ENCODE assay signal across 15 cellular contexts in genomic region chr16:23110257-23110899, GRCh38.
DNase-seq lines count a peak whose midpoint lies in the region; ATAC-seq and TF ChIP-seq lines count a peak whose summit lies in the region.
"Had no signal": no experiment of that assay in that cellular context is flagged by ENCODE, and none has a peak within 500 bp of the region (broad histone marks: within the 10 kb centered on the region; RNA-seq: fewer than 3 reads in every experiment).

No MANE protein-coding gene starts in this region.

- DNase-seq in NCI-H2171 treated with DMSO at 0.1 percent for 48 hours (lab: John Stamatoyannopoulos, UW) = peak; percentile 33
- no peak for DNase-seq in NCI-H2171 (lab: John Stamatoyannopoulos, UW)
- DNase-seq in NCI-H226 = peak; percentile 5
- DNase-seq in epithelial cell of prostate (ENCODE audit: low read depth, low spot score) = no peak
- peak; percentile 43 for DNase-seq in kidney tubule cell (ENCODE audit: low spot score)
- DNase-seq in NCI-H1417 treated with DMSO at 0.1 percent for 48 hours (lab: John Stamatoyannopoulos, UW) = no peak
- DNase-seq in SHP77 treated with DMSO at 0.1 percent for 48 hours (lab: John Stamatoyannopoulos, UW) = no peak
- DNase-seq: 8988T, AML-193, DMS53, GF-D8 had no signal

- no peak for ATAC-seq in SK-N-SH treated with all-trans-retinoic acid at 6 μM for 48 hours
- ATAC-seq: HCT116 had no signal

- peak overlapping the region; percentile 72 for H3K27ac ChIP-seq in epithelial cell of prostate
- H3K27ac ChIP-seq: BLaER1, HL-60 had no signal

TF ChIP-seq in SK-N-SH treated with all-trans-retinoic acid at 6 μM for 48 hours, 23 proteins besides CTCF, POLR2A, EP300 and RAD21:
- no peak for TF ChIP-seq ESRRG (CRISPR knock-in tag; IDR thresholded peaks at IDR 0.05)
- TF ChIP-seq, protein P1, sequence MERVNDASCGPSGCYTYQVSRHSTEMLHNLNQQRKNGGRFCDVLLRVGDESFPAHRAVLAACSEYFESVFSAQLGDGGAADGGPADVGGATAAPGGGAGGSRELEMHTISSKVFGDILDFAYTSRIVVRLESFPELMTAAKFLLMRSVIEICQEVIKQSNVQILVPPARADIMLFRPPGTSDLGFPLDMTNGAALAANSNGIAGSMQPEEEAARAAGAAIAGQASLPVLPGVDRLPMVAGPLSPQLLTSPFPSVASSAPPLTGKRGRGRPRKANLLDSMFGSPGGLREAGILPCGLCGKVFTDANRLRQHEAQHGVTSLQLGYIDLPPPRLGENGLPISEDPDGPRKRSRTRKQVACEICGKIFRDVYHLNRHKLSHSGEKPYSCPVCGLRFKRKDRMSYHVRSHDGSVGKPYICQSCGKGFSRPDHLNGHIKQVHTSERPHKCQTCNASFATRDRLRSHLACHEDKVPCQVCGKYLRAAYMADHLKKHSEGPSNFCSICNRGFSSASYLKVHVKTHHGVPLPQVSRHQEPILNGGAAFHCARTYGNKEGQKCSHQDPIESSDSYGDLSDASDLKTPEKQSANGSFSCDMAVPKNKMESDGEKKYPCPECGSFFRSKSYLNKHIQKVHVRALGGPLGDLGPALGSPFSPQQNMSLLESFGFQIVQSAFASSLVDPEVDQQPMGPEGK (CRISPR knock-in tag; IDR thresholded peaks at IDR 0.05; ENCODE audit: borderline replicate concordance) = no peak
- no peak for TF ChIP-seq ZFP30 (CRISPR knock-in tag; IDR thresholded peaks at IDR 0.05)
- TF ChIP-seq ARNTL (CRISPR knock-in tag; IDR thresholded peaks at IDR 0.05; ENCODE audit: borderline replicate concordance, low read depth) = no peak
- TF ChIP-seq ZNF8 (CRISPR knock-in tag; IDR thresholded peaks at IDR 0.05) = no peak
- TF ChIP-seq, protein P2, sequence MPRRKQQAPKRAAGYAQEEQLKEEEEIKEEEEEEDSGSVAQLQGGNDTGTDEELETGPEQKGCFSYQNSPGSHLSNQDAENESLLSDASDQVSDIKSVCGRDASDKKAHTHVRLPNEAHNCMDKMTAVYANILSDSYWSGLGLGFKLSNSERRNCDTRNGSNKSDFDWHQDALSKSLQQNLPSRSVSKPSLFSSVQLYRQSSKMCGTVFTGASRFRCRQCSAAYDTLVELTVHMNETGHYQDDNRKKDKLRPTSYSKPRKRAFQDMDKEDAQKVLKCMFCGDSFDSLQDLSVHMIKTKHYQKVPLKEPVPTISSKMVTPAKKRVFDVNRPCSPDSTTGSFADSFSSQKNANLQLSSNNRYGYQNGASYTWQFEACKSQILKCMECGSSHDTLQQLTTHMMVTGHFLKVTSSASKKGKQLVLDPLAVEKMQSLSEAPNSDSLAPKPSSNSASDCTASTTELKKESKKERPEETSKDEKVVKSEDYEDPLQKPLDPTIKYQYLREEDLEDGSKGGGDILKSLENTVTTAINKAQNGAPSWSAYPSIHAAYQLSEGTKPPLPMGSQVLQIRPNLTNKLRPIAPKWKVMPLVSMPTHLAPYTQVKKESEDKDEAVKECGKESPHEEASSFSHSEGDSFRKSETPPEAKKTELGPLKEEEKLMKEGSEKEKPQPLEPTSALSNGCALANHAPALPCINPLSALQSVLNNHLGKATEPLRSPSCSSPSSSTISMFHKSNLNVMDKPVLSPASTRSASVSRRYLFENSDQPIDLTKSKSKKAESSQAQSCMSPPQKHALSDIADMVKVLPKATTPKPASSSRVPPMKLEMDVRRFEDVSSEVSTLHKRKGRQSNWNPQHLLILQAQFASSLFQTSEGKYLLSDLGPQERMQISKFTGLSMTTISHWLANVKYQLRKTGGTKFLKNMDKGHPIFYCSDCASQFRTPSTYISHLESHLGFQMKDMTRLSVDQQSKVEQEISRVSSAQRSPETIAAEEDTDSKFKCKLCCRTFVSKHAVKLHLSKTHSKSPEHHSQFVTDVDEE (CRISPR knock-in tag; IDR thresholded peaks at IDR 0.05) = no peak
- TF ChIP-seq, protein P3, sequence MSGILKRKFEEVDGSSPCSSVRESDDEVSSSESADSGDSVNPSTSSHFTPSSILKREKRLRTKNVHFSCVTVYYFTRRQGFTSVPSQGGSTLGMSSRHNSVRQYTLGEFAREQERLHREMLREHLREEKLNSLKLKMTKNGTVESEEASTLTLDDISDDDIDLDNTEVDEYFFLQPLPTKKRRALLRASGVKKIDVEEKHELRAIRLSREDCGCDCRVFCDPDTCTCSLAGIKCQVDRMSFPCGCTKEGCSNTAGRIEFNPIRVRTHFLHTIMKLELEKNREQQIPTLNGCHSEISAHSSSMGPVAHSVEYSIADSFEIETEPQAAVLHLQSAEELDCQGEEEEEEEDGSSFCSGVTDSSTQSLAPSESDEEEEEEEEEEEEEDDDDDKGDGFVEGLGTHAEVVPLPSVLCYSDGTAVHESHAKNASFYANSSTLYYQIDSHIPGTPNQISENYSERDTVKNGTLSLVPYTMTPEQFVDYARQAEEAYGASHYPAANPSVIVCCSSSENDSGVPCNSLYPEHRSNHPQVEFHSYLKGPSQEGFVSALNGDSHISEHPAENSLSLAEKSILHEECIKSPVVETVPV (CRISPR knock-in tag; IDR thresholded peaks at IDR 0.05) = no peak
- no peak for TF ChIP-seq ZC3H10 (CRISPR knock-in tag; IDR thresholded peaks at IDR 0.05)
- no peak for TF ChIP-seq BACH2 (CRISPR knock-in tag; IDR thresholded peaks at IDR 0.05; ENCODE audit: borderline replicate concordance)

Comparison
In these comparisons a context has a peak if more than half of its experiments do, and no peak if none do; other contexts are left out.
1. DNase-seq: peak in NCI-H2171 treated with DMSO at 0.1 percent for 48 hours (single experiment), NCI-H226 (single experiment) and kidney tubule cell (single experiment); none in NCI-H2171 (single experiment), epithelial cell of prostate (single experiment), NCI-H1417 treated with DMSO at 0.1 percent for 48 hours (single experiment) and SHP77 treated with DMSO at 0.1 percent for 48 hours (single experiment).